ENCODE assay signal across 21 cellular contexts in genomic region chr10:119917777-119918176, GRCh38. TPM values are rescaled to one million over a fixed set of nuclear protein-coding genes. Genes with fewer than 3 reads are reported as not detected.
DNase-seq lines count a peak whose midpoint lies in the region; ATAC-seq and TF ChIP-seq lines count a peak whose summit lies in the region.
"Had no signal": no experiment of that assay in that cellular context is flagged by ENCODE, and none has a peak within 500 bp of the region (broad histone marks: within the 10 kb centered on the region; RNA-seq: fewer than 3 reads in every experiment).

No MANE protein-coding gene starts in this region.

- H3K4me1 ChIP-seq in breast epithelium = no peaks in the 10 kb centered on the region
- no peaks in the 10 kb centered on the region for H3K4me1 ChIP-seq in PC-3 (ENCODE audit: insufficient read depth, low read length)
- peaks cover 0 to 6% of the 10 kb centered on the region in 2 donors for H3K4me1 ChIP-seq in left lung
- no peaks in the 10 kb centered on the region for H3K4me1 ChIP-seq in transverse colon

- H3K27ac Mint-ChIP-seq in MCF 10A (ENCODE audit: low read depth, unreplicated experiment) (no peak overlapping the region), osteocyte (ENCODE audit: unreplicated experiment) (no peak overlapping the region)
- H3K27ac Mint-ChIP-seq: CD4-positive, CD25-positive, alpha-beta regulatory T cell had no signal

- in situ Hi-C loops in transverse colon (cut with MboI; ENCODE audit: low pct_ligation_motif_present in 1 of 4, low pct_unique_long_range_greater_than_20kb in 1 of 4, low sequenced_read_pairs in 3 of 4) = no loop called here

- H3F3A ChIP-seq in PC-3 (ENCODE audit: low read length, unreplicated experiment) = no peaks in the 10 kb centered on the region

- POLR2A ChIA-PET in MCF 10A (lab: Yijun Ruan, JAX) = no interaction called here
- POLR2A ChIA-PET in PC-3 (lab: Charles Lee; ENCODE audit: unreplicated experiment) = no interaction called here

- H3K4me1 Mint-ChIP-seq in MCF 10A (ENCODE audit: insufficient read depth, unreplicated experiment) (no peaks in the 10 kb centered on the region), osteocyte (ENCODE audit: unreplicated experiment) (peaks cover 16% of the 10 kb centered on the region)

- H2AFZ ChIP-seq in PC-3 (ENCODE audit: low read length) = no peak overlapping the region

- no peaks in the 10 kb centered on the region for H3K27me3 ChIP-seq in breast epithelium
- H3K27me3 ChIP-seq in PC-3 (ENCODE audit: low read length) = no peaks in the 10 kb centered on the region
- H3K27me3 ChIP-seq in left lung = no peaks in the 10 kb centered on the region
- no peaks in the 10 kb centered on the region for H3K27me3 ChIP-seq in transverse colon
- H3K27me3 ChIP-seq: esophagus squamous epithelium, suprapubic skin had no signal

- DNase-seq in MCF 10A (ENCODE audit: unreplicated experiment) = peak; percentile 16
- no peak for DNase-seq in breast epithelium (ENCODE audit: low spot score in 2 of 2)
- peak; percentile 6 for DNase-seq in PC-3
- DNase-seq in dermis blood vessel endothelial cell = peak; percentile 13
- no peak for DNase-seq in osteocyte (ENCODE audit: extremely low spot score, unreplicated experiment)
- DNase-seq in left lung = no peak
- no peak for DNase-seq in GDM1 (lab: John Stamatoyannopoulos, UW)
- DNase-seq in transverse colon = no peak
- DNase-seq: activated CD4-positive, alpha-beta T cell treated with anti-CD3 and anti-CD28 coated beads, Interleukin-2, amount 50 U/mL, for 1 hour; activated naive CD4-positive, alpha-beta T cell; anterior cingulate cortex; CD4-positive, CD25-positive, alpha-beta regulatory T cell; cerebellar nuclear complex; effector memory CD4-positive, alpha-beta T cell; esophagus squamous epithelium; NCI-H345; NK-92 treated with Interleukin-12 subunit alpha and Interleukin-12 subunit beta, amount 100 ng/mL, for 24 hours; nucleus accumbens; right cardiac atrium had no signal

- H4K20me1 ChIP-seq in PC-3 (ENCODE audit: low read length) = no peaks in the 10 kb centered on the region

- no peak overlapping the region for H3K4me3 ChIP-seq in breast epithelium
- H3K4me3 ChIP-seq in PC-3 (ENCODE audit: low read length) = no peak overlapping the region
- H3K4me3 ChIP-seq in left lung = no peak overlapping the region
- no peak overlapping the region for H3K4me3 ChIP-seq in transverse colon
- H3K4me3 ChIP-seq: esophagus squamous epithelium, lung, suprapubic skin had no signal

- H3K36me3 Mint-ChIP-seq in MCF 10A (ENCODE audit: insufficient read depth, unreplicated experiment) (peaks cover 96% of the 10 kb centered on the region), osteocyte (ENCODE audit: unreplicated experiment) (peaks cover 52% of the 10 kb centered on the region)

- H3K4me2 ChIP-seq in PC-3 (ENCODE audit: low read length) = no peak overlapping the region

- TF ChIP-seq EP300 in transverse colon (IDR thresholded peaks at IDR 0.05; ENCODE audit: low read depth) = no peak

- H3K4me3 Mint-ChIP-seq in MCF 10A (ENCODE audit: unreplicated experiment) = no peak overlapping the region
- H3K4me3 Mint-ChIP-seq in osteocyte (ENCODE audit: unreplicated experiment) = no peak overlapping the region
- H3K4me3 Mint-ChIP-seq: CD4-positive, CD25-positive, alpha-beta regulatory T cell had no signal

- H3K27me3 Mint-ChIP-seq in MCF 10A (ENCODE audit: insufficient read depth, unreplicated experiment) = no peaks in the 10 kb centered on the region
- H3K27me3 Mint-ChIP-seq in osteocyte (ENCODE audit: unreplicated experiment) = no peaks in the 10 kb centered on the region
- H3K27me3 Mint-ChIP-seq: CD4-positive, CD25-positive, alpha-beta regulatory T cell had no signal

- H3K9me3 ChIP-seq in breast epithelium (no peaks in the 10 kb centered on the region), PC-3 (ENCODE audit: low read length) (no peaks in the 10 kb centered on the region), left lung (no peaks in the 10 kb centered on the region), transverse colon (no peaks in the 10 kb centered on the region)
- H3K9me3 ChIP-seq: esophagus squamous epithelium, suprapubic skin had no signal

- H3K27ac ChIP-seq in breast epithelium (no peak overlapping the region), PC-3 (ENCODE audit: low read length) (no peak overlapping the region), left lung (no peak overlapping the region), transverse colon (no peak overlapping the region)
- H3K27ac ChIP-seq: esophagus squamous epithelium, suprapubic skin had no signal

- CTCF ChIA-PET in MCF 10A (lab: Yijun Ruan, JAX) (interaction anchor here (0.6 to 0.7 kb wide), 3 partner anchors 337 to 1285 kb away, joined by 3 to 4 read pairs (median 3); no protein-coding TSS in a partner anchor), PC-3 (lab: Charles Lee) (no interaction called here)

- BruUV-seq in MCF 10A (replicated peaks; lab: Mats Ljungman, UMichigan) (no TSS peak), PC-3 (replicated peaks; lab: Mats Ljungman, UMichigan) (no TSS peak)

- TF ChIP-seq CTCF in MCF 10A (IDR thresholded peaks at IDR 0.05; ENCODE audit: unreplicated experiment) = no peak
- no peak for TF ChIP-seq CTCF in breast epithelium (IDR thresholded peaks at IDR 0.05)
- TF ChIP-seq CTCF in PC-3 (conservative IDR thresholded peaks at IDR 0.05; ENCODE audit: low read depth, low read length) = peak; percentile 34
- peak; percentile 37 for TF ChIP-seq CTCF in osteocyte (IDR thresholded peaks at IDR 0.05)
- no peak for TF ChIP-seq CTCF in left lung (IDR thresholded peaks at IDR 0.05)
- no peak for TF ChIP-seq CTCF in transverse colon (IDR thresholded peaks at IDR 0.05)

- ATAC-seq in PC-3 (no peak), left lung (no peak)
- ATAC-seq: right cardiac atrium had no signal

- 77 to 100% methylated on average over 1 to 3 of the region's 3 CpGs for WGBS in transverse colon (ENCODE audit: low coverage in 1 of 2), 2 donors

- intact Hi-C loops in MCF 10A (cut with micrococcal nuclease) (loop anchor here (2.0 kb wide), 1 partner anchor 167 kb away; no protein-coding TSS in a partner anchor), breast epithelium (cut with DNase I; ENCODE audit: low total_unique reads) (no loop called here), PC-3 (cut with micrococcal nuclease) (no loop called here), left lung (cut with DNase I) (no loop called here), transverse colon (cut with DNase I; ENCODE audit: low total_unique reads) (no loop called here)

- TF ChIP-seq POLR2A in breast epithelium (IDR thresholded peaks at IDR 0.05) (no peak), transverse colon (IDR thresholded peaks at IDR 0.05) (no peak)

- H3K9me3 Mint-ChIP-seq in MCF 10A (ENCODE audit: unreplicated experiment) = no peaks in the 10 kb centered on the region
- H3K9me3 Mint-ChIP-seq in osteocyte (ENCODE audit: unreplicated experiment) = no peaks in the 10 kb centered on the region
- H3K9me3 Mint-ChIP-seq: CD4-positive, CD25-positive, alpha-beta regulatory T cell had no signal

- no peak overlapping the region for H3K9ac ChIP-seq in PC-3 (ENCODE audit: low read length)

- no peaks in the 10 kb centered on the region for H3K9me2 ChIP-seq in PC-3 (replicated peaks; ENCODE audit: low read length)

- no peaks in the 10 kb centered on the region for H3K79me2 ChIP-seq in PC-3 (ENCODE audit: low read length)

- H3K36me3 ChIP-seq in breast epithelium (peaks cover 4% of the 10 kb centered on the region), PC-3 (ENCODE audit: low read depth, low read length) (peaks cover 38% of the 10 kb centered on the region), left lung (peaks cover 0 to 100% of the 10 kb centered on the region in 2 donors), transverse colon (peaks cover 0 to 91% (median 37%) of the 10 kb centered on the region in 4 donors)

RNA-seq across cellular contexts. Expression of gene SEC23IP, which starts 25.2 kb away (rescaled TPM):
- total RNA-seq in MCF 10A (2022) (60.5 and 64.9 TPM in 2 replicates), breast epithelium (10 to 100 TPM; 19.9 to 35.0 (median 25.9) TPM), PC-3 (2014; rRNA removed) (39.3 and 42.7 TPM in 2 replicates), dermis blood vessel endothelial cell (21.1 and 43.3 TPM in 2 replicates), osteocyte (64.6 and 78.9 TPM in 2 replicates), left lung (10 to 100 TPM; 61.4 to 63.4 TPM), transverse colon (10 to 100 TPM; 20.5 to 51.7 (median 31.8) TPM)

RNA-seq across cellular contexts. Expression of gene MCMBP, which starts 45.1 kb away (rescaled TPM):
- total RNA-seq in MCF 10A (2022) (55.3 and 71.0 TPM in 2 replicates), breast epithelium (10 to 100 TPM; 49.9 to 56.4 (median 52.2) TPM), PC-3 (2014; rRNA removed) (34.7 and 36.1 TPM in 2 replicates), dermis blood vessel endothelial cell (76.4 and 85.7 TPM in 2 replicates), osteocyte (43.5 and 50.4 TPM in 2 replicates), left lung (10 to 100 TPM; 40.6 to 65.8 TPM), transverse colon (10 to 100 TPM; 26.2 to 44.4 (median 35.5) TPM)

Comparison
In these comparisons a context has a peak if more than half of its experiments do, and no peak if none do; other contexts are left out.
1. DNase-seq: peak in MCF 10A (single experiment), PC-3 (single experiment) and dermis blood vessel endothelial cell (single experiment); none in breast epithelium (0 of 2), osteocyte (single experiment), left lung (0 of 2), GDM1 (single experiment) and transverse colon (single experiment).
2. CTCF ChIP-seq: peak in PC-3 (single experiment) and osteocyte (single experiment); none in MCF 10A (single experiment), breast epithelium (0 of 3), left lung (0 of 2) and transverse colon (0 of 5).